ENCODE assay signal across 8 cellular contexts in genomic region chr1:67211589-67212563, GRCh38. TPM values are rescaled to one million over a fixed set of nuclear protein-coding genes. Genes with fewer than 3 reads are reported as not detected.
DNase-seq lines count a peak whose midpoint lies in the region; ATAC-seq and TF ChIP-seq lines count a peak whose summit lies in the region.

No MANE protein-coding gene starts in this region.

- peak overlapping the region; percentile 59 for H3K4me3 Mint-ChIP-seq in activated naive CD8-positive, alpha-beta T cell treated with anti-CD3 and anti-CD28 coated beads, Interleukin-2, amount 10 ng/mL, durations not matched to agents 7 days and 5 days

- peaks cover 5% of the 10 kb centered on the region for H3K27me3 Mint-ChIP-seq in activated naive CD8-positive, alpha-beta T cell treated with anti-CD3 and anti-CD28 coated beads, Interleukin-2, amount 10 ng/mL, durations not matched to agents 7 days and 5 days

- no peak overlapping the region for H3K27ac ChIP-seq in upper lobe of left lung

- H3K4me3 ChIP-seq in upper lobe of left lung (no peak overlapping the region), H7 (ENCODE audit: insufficient read depth, low read depth, low read length) (no peak overlapping the region)

- ATAC-seq in HG02610 (IDR thresholded peaks at IDR 0.05; ENCODE audit: unreplicated experiment) (peak; percentile 52), upper lobe of left lung (ENCODE audit: low FRiP score in 2 of 2) (peak in 1 of 2 donors; percentile 41), HG02623 (IDR thresholded peaks at IDR 0.05; ENCODE audit: unreplicated experiment) (no peak)
- ATAC-seq in activated naive CD8-positive, alpha-beta T cell treated with anti-CD3 and anti-CD28 coated beads, Interleukin-2, amount 10 ng/mL, durations not matched to agents 7 days and 5 days (ENCODE audit: low read depth) = peak; percentile 84

- DNase-seq in ELR (ENCODE audit: low read depth) (peak; percentile 56), RKO (ENCODE audit: low spot score) (peak; percentile 43), kidney tubule cell (ENCODE audit: low spot score) (peak; percentile 35), upper lobe of left lung (no peak), H7 (no peak)
- DNase-seq in activated naive CD8-positive, alpha-beta T cell treated with anti-CD3 and anti-CD28 coated beads, Interleukin-2, amount 10 ng/mL, durations not matched to agents 7 days and 5 days = no peak

- H3K9me3 ChIP-seq in upper lobe of left lung = no peaks in the 10 kb centered on the region

- POLR2A ChIA-PET in activated naive CD8-positive, alpha-beta T cell treated with anti-CD3 and anti-CD28 coated beads, Interleukin-2, amount 10 ng/mL, durations not matched to agents 7 days and 5 days (lab: Charles Lee) = interaction anchor here (0.7 to 3.1 kb wide), 11 partner anchors 16 to 287 kb away, joined by 3 to 12 read pairs (median 5); partner anchors contain the start of genes DNAI4, MIER1 and SLC35D1

- no peak for TF ChIP-seq EP300 in upper lobe of left lung (IDR thresholded peaks at IDR 0.05)

- TF ChIP-seq POLR2A in upper lobe of left lung (IDR thresholded peaks at IDR 0.05) = no peak

- H3K9me3 Mint-ChIP-seq in activated naive CD8-positive, alpha-beta T cell treated with anti-CD3 and anti-CD28 coated beads, Interleukin-2, amount 10 ng/mL, durations not matched to agents 7 days and 5 days = no peaks in the 10 kb centered on the region

- peak overlapping the region; percentile 80 for H3K27ac Mint-ChIP-seq in activated naive CD8-positive, alpha-beta T cell treated with anti-CD3 and anti-CD28 coated beads, Interleukin-2, amount 10 ng/mL, durations not matched to agents 7 days and 5 days

- peaks cover 30% of the 10 kb centered on the region for H3K4me1 Mint-ChIP-seq in activated naive CD8-positive, alpha-beta T cell treated with anti-CD3 and anti-CD28 coated beads, Interleukin-2, amount 10 ng/mL, durations not matched to agents 7 days and 5 days

- peaks cover 7% of the 10 kb centered on the region for H3K36me3 Mint-ChIP-seq in activated naive CD8-positive, alpha-beta T cell treated with anti-CD3 and anti-CD28 coated beads, Interleukin-2, amount 10 ng/mL, durations not matched to agents 7 days and 5 days

- H3K4me1 ChIP-seq in upper lobe of left lung = no peaks in the 10 kb centered on the region

- H3K27me3 ChIP-seq in upper lobe of left lung (no peaks in the 10 kb centered on the region), H7 (ENCODE audit: control insufficient read depth, insufficient read depth, low read length) (no peaks in the 10 kb centered on the region)

- TF ChIP-seq CTCF in upper lobe of left lung (IDR thresholded peaks at IDR 0.05) = peak in 5 of 6 experiments; percentile 19 to 48 (median 48)

- WGBS in upper lobe of left lung, 2 donors = 51 to 59% methylated on average over 4 of the region's 4 CpGs

- no peaks in the 10 kb centered on the region for H3K36me3 ChIP-seq in upper lobe of left lung
- H3K36me3 ChIP-seq in H7 (replicated peaks; ENCODE audit: control insufficient read depth, insufficient read depth, low read length) = no peaks in the 10 kb centered on the region

RNA-seq across cellular contexts. Expression of gene IL23R, which starts 45.6 kb away (rescaled TPM):
- total RNA-seq in activated naive CD8-positive, alpha-beta T cell treated with anti-CD3 and anti-CD28 coated beads, Interleukin-2, amount 10 ng/mL, durations not matched to agents 7 days and 5 days = under 1 TPM in 1 of 2 experiments, not detected in 1; 0.19 TPM
- under 1 TPM in 4 of 6 donors, not detected in 2; 0.29 to 0.79 (median 0.37) TPM for total RNA-seq in upper lobe of left lung
- total RNA-seq in H7 (2014; rRNA removed; shearing (Covaris generic)) = not detected in 2 replicates

Comparison
In these comparisons a context has a peak if more than half of its experiments do, and no peak if none do; other contexts are left out.
1. DNase-seq: peak in ELR (single experiment), RKO (single experiment) and kidney tubule cell (single experiment); none in activated naive CD8-positive, alpha-beta T cell treated with anti-CD3 and anti-CD28 coated beads, Interleukin-2, amount 10 ng/mL, durations not matched to agents 7 days and 5 days (single experiment), upper lobe of left lung (0 of 2) and H7 (single experiment).